ENCODE assay signal across 2 cellular contexts in genomic region chr1:1678581-1679380, GRCh38.
TF ChIP-seq lines count a peak whose summit lies in the region.

No MANE protein-coding gene starts in this region.

TF ChIP-seq in IMR-90, 13 proteins besides CTCF, POLR2A, EP300 and RAD21:
- no peak for TF ChIP-seq NFE2L2 (IDR thresholded peaks at IDR 0.05; ENCODE audit: low read depth, low read length)
- TF ChIP-seq MAZ (IDR thresholded peaks at IDR 0.05; ENCODE audit: borderline replicate concordance, low read depth, low read length): no peak
- no peak for TF ChIP-seq USF2 (IDR thresholded peaks at IDR 0.05; ENCODE audit: low read depth, low read length)
- no peak for TF ChIP-seq BHLHE40 (IDR thresholded peaks at IDR 0.05; ENCODE audit: low read depth, low read length)
- TF ChIP-seq ELK1 (IDR thresholded peaks at IDR 0.05; ENCODE audit: borderline replicate concordance, low read depth, low read length): no peak
- TF ChIP-seq MAFK (IDR thresholded peaks at IDR 0.05; ENCODE audit: low read depth, low read length): no peak
- TF ChIP-seq RFX5 (IDR thresholded peaks at IDR 0.05; ENCODE audit: low read depth, low read length): no peak
- no peak for TF ChIP-seq CHD1 (IDR thresholded peaks at IDR 0.05; ENCODE audit: low read depth, low read length)
- TF ChIP-seq SMC3 (IDR thresholded peaks at IDR 0.05; ENCODE audit: low read depth, low read length): no peak
- no peak for TF ChIP-seq FOS (IDR thresholded peaks at IDR 0.05; ENCODE audit: low read depth, low read length)
- no peak for TF ChIP-seq MXI1 (IDR thresholded peaks at IDR 0.05; ENCODE audit: borderline replicate concordance, low read depth, low read length)
- TF ChIP-seq RCOR1 (IDR thresholded peaks at IDR 0.05; ENCODE audit: insufficient replicate concordance, low read length): no peak
- TF ChIP-seq CEBPB (IDR thresholded peaks at IDR 0.05; ENCODE audit: low read depth, low read length): no peak

TF ChIP-seq in GM12878, 131 proteins besides CTCF, POLR2A, EP300 and RAD21:
- TF ChIP-seq KAT2A (conservative IDR thresholded peaks at IDR 0.05; ENCODE audit: control insufficient read depth, low read depth, low read length) (no peak), SMC3 (IDR thresholded peaks at IDR 0.05; ENCODE audit: borderline replicate concordance, low read length) (peak; percentile 33; the same call in 1 of the 2 replicates), MAX (IDR thresholded peaks at IDR 0.05; ENCODE audit: low read depth, low read length) (peak; percentile 31; the same call in 1 of the 2 replicates), ZNF592 (IDR thresholded peaks at IDR 0.05) (peak; percentile 65; the same call in 1 of the 2 replicates), ZNF687 (IDR thresholded peaks at IDR 0.05) (peak; percentile 98), MLLT1 (IDR thresholded peaks at IDR 0.05) (peak; percentile 83), POLR2AphosphoS2 (IDR thresholded peaks at IDR 0.05; ENCODE audit: low read depth, low read length) (no peak), BHLHE40 (IDR thresholded peaks at IDR 0.05; ENCODE audit: borderline replicate concordance in 1 of 2, low read depth in 2 of 2, low read length in 1 of 2) (peak; percentile 27 to 42; a peak in 2 of 4 replicates), NR2C1 (IDR thresholded peaks at IDR 0.05) (peak; percentile 87), HCFC1 (IDR thresholded peaks at IDR 0.05; ENCODE audit: low read length) (0 out of 2 replicates have a peak, but pooled peaks have one; percentile 31), FOXM1 (IDR thresholded peaks at IDR 0.05; ENCODE audit: low read depth, low read length) (no peak), PAX5 (IDR thresholded peaks at IDR 0.05; ENCODE audit: borderline replicate concordance, low read depth, low read length) (peak; percentile 52; the same call in 1 of the 2 replicates), USF1 (IDR thresholded peaks at IDR 0.05; ENCODE audit: borderline replicate concordance, extremely low read length, insufficient read depth, low read depth, low read length) (no peak), RELB (IDR thresholded peaks at IDR 0.05; ENCODE audit: low read depth) (no peak), HDGF (IDR thresholded peaks at IDR 0.05) (no peak; the same call in 1 of the 2 replicates), RCOR1 (conservative IDR thresholded peaks at IDR 0.05; ENCODE audit: low read depth, low read length) (0 out of 2 replicates have a peak, but pooled peaks have one; percentile 21), TBL1XR1 (IDR thresholded peaks at IDR 0.05; ENCODE audit: low read depth, low read length) (0 out of 2 replicates have a peak, but pooled peaks have one; percentile 20), ZBTB33 (IDR thresholded peaks at IDR 0.05) (peak; percentile 79; the same call in 1 of the 2 replicates), NR2F1 (conservative IDR thresholded peaks at IDR 0.05) (peak; percentile 99), SMAD1 (IDR thresholded peaks at IDR 0.05; ENCODE audit: low read depth, partially characterized antibody) (no peak), NR2C2 (IDR thresholded peaks at IDR 0.05; ENCODE audit: borderline replicate concordance, control insufficient read depth, insufficient read length, low read depth) (peak; percentile 72), YY1 (IDR thresholded peaks at IDR 0.05; ENCODE audit: low read depth, low read length) (peak; percentile 53; the same call in 1 of the 2 replicates), SMARCA5 (IDR thresholded peaks at IDR 0.05) (no peak; the same call in 1 of the 2 replicates), IKZF2 (IDR thresholded peaks at IDR 0.05) (peak in 1 of 2 experiments; percentile 7; a peak in 1 of 4 replicates)
